In the genomic region with DNA sequence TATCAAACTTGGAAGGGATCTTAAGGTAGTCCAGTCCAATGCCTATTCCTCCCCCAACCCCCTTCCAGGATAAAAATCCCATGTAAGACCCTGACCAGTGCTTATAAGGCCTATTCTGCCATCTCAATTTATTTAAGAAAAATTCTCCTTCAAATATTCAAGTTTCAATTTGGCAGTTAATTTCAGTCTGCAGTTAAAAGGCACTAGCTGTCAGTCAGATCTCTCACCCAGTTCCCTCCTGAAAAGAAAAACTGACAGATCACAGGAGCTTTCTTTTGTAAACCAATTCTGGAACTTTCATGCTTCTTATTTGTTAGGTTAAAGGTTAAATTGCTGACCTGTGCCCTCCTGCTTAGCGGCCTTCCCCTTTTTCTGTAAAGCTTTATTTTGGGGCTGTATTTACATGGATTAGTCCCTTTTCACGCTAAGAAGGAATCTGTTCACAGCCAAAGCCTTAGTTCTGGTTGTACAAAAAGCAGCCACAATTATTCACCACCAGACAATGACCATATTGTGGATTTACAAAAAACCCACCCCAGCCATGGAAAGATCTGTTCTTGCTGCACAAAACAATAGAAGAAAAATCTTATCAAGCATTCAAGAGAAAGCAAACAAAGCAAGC, we compare ENCODE assay signal across 3 cellular contexts.
TF ChIP-seq lines count a peak whose summit lies in the region.

No MANE protein-coding gene starts in this region.

TF ChIP-seq in HEK293T, 16 proteins besides CTCF, POLR2A, EP300 and RAD21:
- TF ChIP-seq ARNT (IDR thresholded peaks at IDR 0.05): no peak
- TF ChIP-seq NFRKB (IDR thresholded peaks at IDR 0.05): no peak
- TF ChIP-seq BHLHE40 (IDR thresholded peaks at IDR 0.05; ENCODE audit: borderline replicate concordance): no peak
- TF ChIP-seq ZNF384 (IDR thresholded peaks at IDR 0.05): no peak
- TF ChIP-seq, protein P1, sequence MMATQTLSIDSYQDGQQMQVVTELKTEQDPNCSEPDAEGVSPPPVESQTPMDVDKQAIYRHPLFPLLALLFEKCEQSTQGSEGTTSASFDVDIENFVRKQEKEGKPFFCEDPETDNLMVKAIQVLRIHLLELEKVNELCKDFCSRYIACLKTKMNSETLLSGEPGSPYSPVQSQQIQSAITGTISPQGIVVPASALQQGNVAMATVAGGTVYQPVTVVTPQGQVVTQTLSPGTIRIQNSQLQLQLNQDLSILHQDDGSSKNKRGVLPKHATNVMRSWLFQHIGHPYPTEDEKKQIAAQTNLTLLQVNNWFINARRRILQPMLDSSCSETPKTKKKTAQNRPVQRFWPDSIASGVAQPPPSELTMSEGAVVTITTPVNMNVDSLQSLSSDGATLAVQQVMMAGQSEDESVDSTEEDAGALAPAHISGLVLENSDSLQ (IDR thresholded peaks at IDR 0.05): peak; percentile 65
- TF ChIP-seq FOXK2 (IDR thresholded peaks at IDR 0.05): no peak
- no peak for TF ChIP-seq L3MBTL2 (conservative IDR thresholded peaks at IDR 0.05)

TF ChIP-seq in K562, 482 proteins besides CTCF, POLR2A, EP300 and RAD21:
- TF ChIP-seq, protein P2, sequence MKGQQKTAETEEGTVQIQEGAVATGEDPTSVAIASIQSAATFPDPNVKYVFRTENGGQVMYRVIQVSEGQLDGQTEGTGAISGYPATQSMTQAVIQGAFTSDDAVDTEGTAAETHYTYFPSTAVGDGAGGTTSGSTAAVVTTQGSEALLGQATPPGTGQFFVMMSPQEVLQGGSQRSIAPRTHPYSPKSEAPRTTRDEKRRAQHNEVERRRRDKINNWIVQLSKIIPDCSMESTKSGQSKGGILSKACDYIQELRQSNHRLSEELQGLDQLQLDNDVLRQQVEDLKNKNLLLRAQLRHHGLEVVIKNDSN (CRISPR knock-in tag; IDR thresholded peaks at IDR 0.05): no peak
- TF ChIP-seq, protein P1 (IDR thresholded peaks at IDR 0.05): peak; percentile 49
- TF ChIP-seq COPS2 (conservative IDR thresholded peaks at IDR 0.05) (no peak), NR2C2 (CRISPR knock-in tag; IDR thresholded peaks at IDR 0.05) (no peak), NR2C2 (tag; IDR thresholded peaks at IDR 0.05) (peak; percentile 77), SPI1 (IDR thresholded peaks at IDR 0.05; ENCODE audit: borderline replicate concordance, low read depth, low read length) (peak; percentile 65; the same call in 1 of the 2 replicates), NR2C1 (IDR thresholded peaks at IDR 0.05) (peak; percentile 85), NR2C1 (tag; IDR thresholded peaks at IDR 0.05) (peak; percentile 79)
TF ChIP-seq in K562: peak in this region for 4.

TF ChIP-seq in HepG2, 621 proteins besides CTCF, POLR2A, EP300 and RAD21 (continues in another document):
- TF ChIP-seq TBX3 (IDR thresholded peaks at IDR 0.05; ENCODE audit: borderline replicate concordance) (no peak), SIN3B (IDR thresholded peaks at IDR 0.05; ENCODE audit: low read length) (no peak), AGO1 (IDR thresholded peaks at IDR 0.05; ENCODE audit: low read depth, low read length, poor library complexity, severe bottlenecking) (no peak), HNF4A (CRISPR knock-in tag; IDR thresholded peaks at IDR 0.05) (0 out of 2 replicates have a peak, but pooled peaks have one; percentile 17), ZBTB21 (CRISPR knock-in tag; IDR thresholded peaks at IDR 0.05) (no peak), ZFAT (CRISPR knock-in tag; conservative IDR thresholded peaks at IDR 0.05) (no peak), KDM5A (IDR thresholded peaks at IDR 0.05; ENCODE audit: borderline replicate concordance, low read length) (no peak), KLF15 (CRISPR knock-in tag; IDR thresholded peaks at IDR 0.05; ENCODE audit: borderline replicate concordance) (no peak), ELF4 (CRISPR knock-in tag; IDR thresholded peaks at IDR 0.05; ENCODE audit: borderline replicate concordance) (no peak), EHMT2 (IDR thresholded peaks at IDR 0.05; ENCODE audit: borderline replicate concordance, low read depth, low read length) (no peak), RBM39 (IDR thresholded peaks at IDR 0.05; ENCODE audit: low read depth, low read length, poor library complexity, severe bottlenecking) (no peak), ZNF17 (CRISPR knock-in tag; IDR thresholded peaks at IDR 0.05) (no peak), RAD51 (IDR thresholded peaks at IDR 0.05; ENCODE audit: borderline replicate concordance) (no peak), ZNF615 (CRISPR knock-in tag; IDR thresholded peaks at IDR 0.05; ENCODE audit: borderline replicate concordance) (no peak), CBFB (CRISPR knock-in tag; IDR thresholded peaks at IDR 0.05) (no peak), ZNF670 (CRISPR knock-in tag; IDR thresholded peaks at IDR 0.05; ENCODE audit: borderline replicate concordance) (no peak), PCBP2 (optimal IDR thresholded peaks at IDR 0.05; ENCODE audit: low read depth, low read length, poor library complexity, severe bottlenecking) (no peak), PITX1 (CRISPR knock-in tag; IDR thresholded peaks at IDR 0.05) (peak; percentile 76), FLYWCH1 (CRISPR knock-in tag; IDR thresholded peaks at IDR 0.05) (no peak), HNRNPLL (IDR thresholded peaks at IDR 0.05; ENCODE audit: low read depth, low read length, poor library complexity, severe bottlenecking) (no peak), ZNF34 (CRISPR knock-in tag; IDR thresholded peaks at IDR 0.05; ENCODE audit: borderline replicate concordance) (no peak), IRF2 (CRISPR knock-in tag; IDR thresholded peaks at IDR 0.05) (no peak), ZNF674 (CRISPR knock-in tag; IDR thresholded peaks at IDR 0.05; ENCODE audit: low read depth) (no peak), JARID2 (CRISPR knock-in tag; IDR thresholded peaks at IDR 0.05; ENCODE audit: insufficient replicate concordance) (no peak), BHLHE40 (IDR thresholded peaks at IDR 0.05; ENCODE audit: low read length) (no peak), FOXP1 (IDR thresholded peaks at IDR 0.05) (no peak), FOXP1 (CRISPR knock-in tag; IDR thresholded peaks at IDR 0.05) (peak; percentile 35; the same call in 1 of the 2 replicates)
- TF ChIP-seq, protein P3, sequence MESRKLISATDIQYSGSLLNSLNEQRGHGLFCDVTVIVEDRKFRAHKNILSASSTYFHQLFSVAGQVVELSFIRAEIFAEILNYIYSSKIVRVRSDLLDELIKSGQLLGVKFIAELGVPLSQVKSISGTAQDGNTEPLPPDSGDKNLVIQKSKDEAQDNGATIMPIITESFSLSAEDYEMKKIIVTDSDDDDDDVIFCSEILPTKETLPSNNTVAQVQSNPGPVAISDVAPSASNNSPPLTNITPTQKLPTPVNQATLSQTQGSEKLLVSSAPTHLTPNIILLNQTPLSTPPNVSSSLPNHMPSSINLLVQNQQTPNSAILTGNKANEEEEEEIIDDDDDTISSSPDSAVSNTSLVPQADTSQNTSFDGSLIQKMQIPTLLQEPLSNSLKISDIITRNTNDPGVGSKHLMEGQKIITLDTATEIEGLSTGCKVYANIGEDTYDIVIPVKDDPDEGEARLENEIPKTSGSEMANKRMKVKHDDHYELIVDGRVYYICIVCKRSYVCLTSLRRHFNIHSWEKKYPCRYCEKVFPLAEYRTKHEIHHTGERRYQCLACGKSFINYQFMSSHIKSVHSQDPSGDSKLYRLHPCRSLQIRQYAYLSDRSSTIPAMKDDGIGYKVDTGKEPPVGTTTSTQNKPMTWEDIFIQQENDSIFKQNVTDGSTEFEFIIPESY (CRISPR knock-in tag; IDR thresholded peaks at IDR 0.05): no peak
- TF ChIP-seq, protein P4, sequence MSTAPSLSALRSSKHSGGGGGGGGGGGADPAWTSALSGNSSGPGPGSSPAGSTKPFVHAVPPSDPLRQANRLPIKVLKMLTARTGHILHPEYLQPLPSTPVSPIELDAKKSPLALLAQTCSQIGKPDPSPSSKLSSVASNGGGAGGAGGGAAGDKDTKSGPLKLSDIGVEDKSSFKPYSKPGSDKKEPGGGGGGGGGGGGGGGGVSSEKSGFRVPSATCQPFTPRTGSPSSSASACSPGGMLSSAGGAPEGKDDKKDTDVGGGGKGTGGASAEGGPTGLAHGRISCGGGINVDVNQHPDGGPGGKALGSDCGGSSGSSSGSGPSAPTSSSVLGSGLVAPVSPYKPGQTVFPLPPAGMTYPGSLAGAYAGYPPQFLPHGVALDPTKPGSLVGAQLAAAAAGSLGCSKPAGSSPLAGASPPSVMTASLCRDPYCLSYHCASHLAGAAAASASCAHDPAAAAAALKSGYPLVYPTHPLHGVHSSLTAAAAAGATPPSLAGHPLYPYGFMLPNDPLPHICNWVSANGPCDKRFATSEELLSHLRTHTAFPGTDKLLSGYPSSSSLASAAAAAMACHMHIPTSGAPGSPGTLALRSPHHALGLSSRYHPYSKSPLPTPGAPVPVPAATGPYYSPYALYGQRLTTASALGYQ (CRISPR knock-in tag; IDR thresholded peaks at IDR 0.05): peak; percentile 67; the same call in 1 of the 2 replicates
- TF ChIP-seq, protein P5, sequence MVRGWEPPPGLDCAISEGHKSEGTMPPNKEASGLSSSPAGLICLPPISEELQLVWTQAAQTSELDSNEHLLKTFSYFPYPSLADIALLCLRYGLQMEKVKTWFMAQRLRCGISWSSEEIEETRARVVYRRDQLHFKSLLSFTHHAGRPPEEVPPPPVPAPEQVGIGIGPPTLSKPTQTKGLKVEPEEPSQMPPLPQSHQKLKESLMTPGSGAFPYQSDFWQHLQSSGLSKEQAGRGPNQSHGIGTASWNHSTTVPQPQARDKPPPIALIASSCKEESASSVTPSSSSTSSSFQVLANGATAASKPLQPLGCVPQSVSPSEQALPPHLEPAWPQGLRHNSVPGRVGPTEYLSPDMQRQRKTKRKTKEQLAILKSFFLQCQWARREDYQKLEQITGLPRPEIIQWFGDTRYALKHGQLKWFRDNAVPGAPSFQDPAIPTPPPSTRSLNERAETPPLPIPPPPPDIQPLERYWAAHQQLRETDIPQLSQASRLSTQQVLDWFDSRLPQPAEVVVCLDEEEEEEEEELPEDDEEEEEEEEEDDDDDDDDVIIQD (CRISPR knock-in tag; IDR thresholded peaks at IDR 0.05; ENCODE audit: low read depth): no peak
- TF ChIP-seq, protein P6, sequence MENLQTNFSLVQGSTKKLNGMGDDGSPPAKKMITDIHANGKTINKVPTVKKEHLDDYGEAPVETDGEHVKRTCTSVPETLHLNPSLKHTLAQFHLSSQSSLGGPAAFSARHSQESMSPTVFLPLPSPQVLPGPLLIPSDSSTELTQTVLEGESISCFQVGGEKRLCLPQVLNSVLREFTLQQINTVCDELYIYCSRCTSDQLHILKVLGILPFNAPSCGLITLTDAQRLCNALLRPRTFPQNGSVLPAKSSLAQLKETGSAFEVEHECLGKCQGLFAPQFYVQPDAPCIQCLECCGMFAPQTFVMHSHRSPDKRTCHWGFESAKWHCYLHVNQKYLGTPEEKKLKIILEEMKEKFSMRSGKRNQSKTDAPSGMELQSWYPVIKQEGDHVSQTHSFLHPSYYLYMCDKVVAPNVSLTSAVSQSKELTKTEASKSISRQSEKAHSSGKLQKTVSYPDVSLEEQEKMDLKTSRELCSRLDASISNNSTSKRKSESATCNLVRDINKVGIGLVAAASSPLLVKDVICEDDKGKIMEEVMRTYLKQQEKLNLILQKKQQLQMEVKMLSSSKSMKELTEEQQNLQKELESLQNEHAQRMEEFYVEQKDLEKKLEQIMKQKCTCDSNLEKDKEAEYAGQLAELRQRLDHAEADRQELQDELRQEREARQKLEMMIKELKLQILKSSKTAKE (CRISPR knock-in tag; IDR thresholded peaks at IDR 0.05; ENCODE audit: borderline replicate concordance): no peak
- TF ChIP-seq, protein P7, sequence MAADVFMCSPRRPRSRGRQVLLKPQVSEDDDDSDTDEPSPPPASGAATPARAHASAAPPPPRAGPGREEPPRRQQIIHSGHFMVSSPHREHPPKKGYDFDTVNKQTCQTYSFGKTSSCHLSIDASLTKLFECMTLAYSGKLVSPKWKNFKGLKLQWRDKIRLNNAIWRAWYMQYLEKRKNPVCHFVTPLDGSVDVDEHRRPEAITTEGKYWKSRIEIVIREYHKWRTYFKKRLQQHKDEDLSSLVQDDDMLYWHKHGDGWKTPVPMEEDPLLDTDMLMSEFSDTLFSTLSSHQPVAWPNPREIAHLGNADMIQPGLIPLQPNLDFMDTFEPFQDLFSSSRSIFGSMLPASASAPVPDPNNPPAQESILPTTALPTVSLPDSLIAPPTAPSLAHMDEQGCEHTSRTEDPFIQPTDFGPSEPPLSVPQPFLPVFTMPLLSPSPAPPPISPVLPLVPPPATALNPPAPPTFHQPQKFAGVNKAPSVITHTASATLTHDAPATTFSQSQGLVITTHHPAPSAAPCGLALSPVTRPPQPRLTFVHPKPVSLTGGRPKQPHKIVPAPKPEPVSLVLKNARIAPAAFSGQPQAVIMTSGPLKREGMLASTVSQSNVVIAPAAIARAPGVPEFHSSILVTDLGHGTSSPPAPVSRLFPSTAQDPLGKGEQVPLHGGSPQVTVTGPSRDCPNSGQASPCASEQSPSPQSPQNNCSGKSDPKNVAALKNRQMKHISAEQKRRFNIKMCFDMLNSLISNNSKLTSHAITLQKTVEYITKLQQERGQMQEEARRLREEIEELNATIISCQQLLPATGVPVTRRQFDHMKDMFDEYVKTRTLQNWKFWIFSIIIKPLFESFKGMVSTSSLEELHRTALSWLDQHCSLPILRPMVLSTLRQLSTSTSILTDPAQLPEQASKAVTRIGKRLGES (CRISPR knock-in tag; IDR thresholded peaks at IDR 0.05; ENCODE audit: borderline replicate concordance): no peak
- TF ChIP-seq, protein P8, sequence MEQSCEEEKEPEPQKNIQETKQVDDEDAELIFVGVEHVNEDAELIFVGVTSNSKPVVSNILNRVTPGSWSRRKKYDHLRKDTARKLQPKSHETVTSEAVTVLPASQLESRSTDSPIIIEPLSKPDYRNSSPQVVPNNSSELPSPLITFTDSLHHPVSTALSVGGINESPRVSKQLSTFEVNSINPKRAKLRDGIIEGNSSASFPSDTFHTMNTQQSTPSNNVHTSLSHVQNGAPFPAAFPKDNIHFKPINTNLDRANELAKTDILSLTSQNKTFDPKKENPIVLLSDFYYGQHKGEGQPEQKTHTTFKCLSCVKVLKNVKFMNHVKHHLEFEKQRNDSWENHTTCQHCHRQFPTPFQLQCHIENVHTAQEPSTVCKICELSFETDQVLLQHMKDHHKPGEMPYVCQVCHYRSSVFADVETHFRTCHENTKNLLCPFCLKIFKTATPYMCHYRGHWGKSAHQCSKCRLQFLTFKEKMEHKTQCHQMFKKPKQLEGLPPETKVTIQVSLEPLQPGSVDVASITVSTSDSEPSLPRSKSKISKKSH (CRISPR knock-in tag; IDR thresholded peaks at IDR 0.05; ENCODE audit: borderline replicate concordance): no peak
- TF ChIP-seq, protein P9, sequence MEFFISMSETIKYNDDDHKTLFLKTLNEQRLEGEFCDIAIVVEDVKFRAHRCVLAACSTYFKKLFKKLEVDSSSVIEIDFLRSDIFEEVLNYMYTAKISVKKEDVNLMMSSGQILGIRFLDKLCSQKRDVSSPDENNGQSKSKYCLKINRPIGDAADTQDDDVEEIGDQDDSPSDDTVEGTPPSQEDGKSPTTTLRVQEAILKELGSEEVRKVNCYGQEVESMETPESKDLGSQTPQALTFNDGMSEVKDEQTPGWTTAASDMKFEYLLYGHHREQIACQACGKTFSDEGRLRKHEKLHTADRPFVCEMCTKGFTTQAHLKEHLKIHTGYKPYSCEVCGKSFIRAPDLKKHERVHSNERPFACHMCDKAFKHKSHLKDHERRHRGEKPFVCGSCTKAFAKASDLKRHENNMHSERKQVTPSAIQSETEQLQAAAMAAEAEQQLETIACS (CRISPR knock-in tag; IDR thresholded peaks at IDR 0.05): no peak
- TF ChIP-seq, protein P10, sequence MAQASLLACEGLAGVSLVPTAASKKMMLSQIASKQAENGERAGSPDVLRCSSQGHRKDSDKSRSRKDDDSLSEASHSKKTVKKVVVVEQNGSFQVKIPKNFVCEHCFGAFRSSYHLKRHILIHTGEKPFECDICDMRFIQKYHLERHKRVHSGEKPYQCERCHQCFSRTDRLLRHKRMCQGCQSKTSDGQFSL (CRISPR knock-in tag; IDR thresholded peaks at IDR 0.05): no peak
